In genomic region chrX:43108828-43109227, GRCh38 we compare ENCODE assay signal across 15 cellular contexts.
DNase-seq lines count a peak whose midpoint lies in the region; ATAC-seq, FAIRE-seq and TF ChIP-seq lines count a peak whose summit lies in the region.
"Had no signal": no experiment of that assay in that cellular context is flagged by ENCODE, and none has a peak within 500 bp of the region (broad histone marks: within the 10 kb centered on the region; RNA-seq: fewer than 3 reads in every experiment).

No MANE protein-coding gene starts in this region.

- no peak overlapping the region for H3K27ac Mint-ChIP-seq in neural progenitor cell
- H3K27ac Mint-ChIP-seq: CD8-positive, alpha-beta T cell; H9 had no signal

- no peaks in the 10 kb centered on the region for H3K27me3 Mint-ChIP-seq in neural progenitor cell (ENCODE audit: insufficient read depth, low read depth)

- in situ Hi-C loops in Caki2 (cut with HindIII; ENCODE audit: low pct_unique_long_range_greater_than_20kb, low sequenced_read_pairs): no loop called here

- no peaks in the 10 kb centered on the region for H3K9me3 ChIP-seq in hepatocyte (ENCODE audit: low read depth)
- H3K9me3 ChIP-seq in neural progenitor cell (ENCODE audit: low read depth): no peaks in the 10 kb centered on the region
- no peaks in the 10 kb centered on the region for H3K9me3 ChIP-seq in right cardiac atrium (ENCODE audit: control insufficient read depth, low read length)
- H3K9me3 ChIP-seq: BLaER1 had no signal

- peaks cover 3% of the 10 kb centered on the region for H3K4me1 ChIP-seq in hepatocyte (ENCODE audit: insufficient read depth)
- no peaks in the 10 kb centered on the region for H3K4me1 ChIP-seq in neural progenitor cell
- H3K4me1 ChIP-seq in right cardiac atrium (ENCODE audit: control insufficient read depth, insufficient read depth, low read length): no peaks in the 10 kb centered on the region
- H3K4me1 ChIP-seq: BLaER1 had no signal

- H3K79me2 ChIP-seq in hepatocyte (no peaks in the 10 kb centered on the region), neural progenitor cell (ENCODE audit: low read depth) (no peaks in the 10 kb centered on the region)

- no peak overlapping the region for H3K4me2 ChIP-seq in hepatocyte
- H3K4me2 ChIP-seq in neural progenitor cell: no peak overlapping the region
- H3K4me2 ChIP-seq: BLaER1 had no signal

- no peaks in the 10 kb centered on the region for H3K36me3 Mint-ChIP-seq in neural progenitor cell
- H3K36me3 Mint-ChIP-seq: CD8-positive, alpha-beta T cell had no signal

- DNase-seq in Caki2 (ENCODE audit: low read depth) (peak; percentile 10), RCC 7860 (ENCODE audit: low spot score) (peak; percentile 18), hepatocyte (ENCODE audit: low spot score) (peak; percentile 10), neural progenitor cell (ENCODE audit: low spot score) (peak; percentile 4), C1 segment of cervical spinal cord (lab: John Stamatoyannopoulos, UW) (no peak), DMS153 treated with DMSO at 0.1 percent for 48 hours (lab: John Stamatoyannopoulos, UW; ENCODE audit: unreplicated experiment) (no peak), right cardiac atrium (no peak)
- DNase-seq: 8988T; CD8-positive, alpha-beta T cell; DMS79; GF-D8; H9 had no signal

- TF ChIP-seq CTCF in hepatocyte (IDR thresholded peaks at IDR 0.05; ENCODE audit: poor library complexity) (no peak), neural progenitor cell (IDR thresholded peaks at IDR 0.05) (no peak)

- ATAC-seq in HG02840 (IDR thresholded peaks at IDR 0.05; ENCODE audit: low FRiP score, unreplicated experiment) (no peak), right cardiac atrium (no peak)
- ATAC-seq: CD8-positive, alpha-beta T cell had no signal

- H3K4me3 ChIP-seq in hepatocyte (no peak overlapping the region), neural progenitor cell (no peak overlapping the region), right cardiac atrium (ENCODE audit: low read length) (no peak overlapping the region)
- H3K4me3 ChIP-seq: BLaER1 had no signal

- no peaks in the 10 kb centered on the region for H3F3A ChIP-seq in neural progenitor cell (ENCODE audit: low read depth)

- no peak for FAIRE-seq in RCC 7860 (lab: Jason Lieb, UNC)
- FAIRE-seq: D721Med had no signal

- H4K20me1 ChIP-seq in hepatocyte (ENCODE audit: insufficient read depth, poor library complexity, severe bottlenecking): no peaks in the 10 kb centered on the region
- H4K20me1 ChIP-seq in neural progenitor cell (ENCODE audit: low read depth): no peaks in the 10 kb centered on the region
- H4K20me1 ChIP-seq: BLaER1 had no signal

- H3K36me3 ChIP-seq in hepatocyte (replicated peaks; ENCODE audit: insufficient read depth, low read depth): no peaks in the 10 kb centered on the region
- H3K36me3 ChIP-seq in neural progenitor cell: no peaks in the 10 kb centered on the region
- H3K36me3 ChIP-seq: BLaER1 had no signal

- H3K4me1 Mint-ChIP-seq in neural progenitor cell: no peaks in the 10 kb centered on the region

- no peaks in the 10 kb centered on the region for H3K27me3 ChIP-seq in hepatocyte
- H3K27me3 ChIP-seq in neural progenitor cell: no peaks in the 10 kb centered on the region
- H3K27me3 ChIP-seq in right cardiac atrium (ENCODE audit: control insufficient read depth, insufficient read depth): no peaks in the 10 kb centered on the region

- intact Hi-C loops in right cardiac atrium (cut with DNase I): no loop called here

- H3K9me2 ChIP-seq in hepatocyte (replicated peaks; ENCODE audit: insufficient read depth): no peaks in the 10 kb centered on the region

- no peak overlapping the region for H3K9ac ChIP-seq in neural progenitor cell
- H3K9ac ChIP-seq: BLaER1 had no signal

- H3K27ac ChIP-seq in hepatocyte: peak overlapping the region; percentile 1
- no peak overlapping the region for H3K27ac ChIP-seq in neural progenitor cell
- H3K27ac ChIP-seq in right cardiac atrium (ENCODE audit: low read length): no peak overlapping the region
- H3K27ac ChIP-seq: BLaER1 had no signal

- no peaks in the 10 kb centered on the region for H3K9me3 Mint-ChIP-seq in neural progenitor cell
- H3K9me3 Mint-ChIP-seq: CD8-positive, alpha-beta T cell had no signal

- H2AFZ ChIP-seq in hepatocyte (no peak overlapping the region), neural progenitor cell (replicated peaks) (no peak overlapping the region)

- H3K4me3 Mint-ChIP-seq in neural progenitor cell: no peak overlapping the region
- H3K4me3 Mint-ChIP-seq: CD8-positive, alpha-beta T cell; H9 had no signal

- WGBS in hepatocyte (ENCODE audit: low lambda C conversion rate, missing lambda C conversion rate): 19% methylated on average over 2 of the region's 2 CpGs
- WGBS in right cardiac atrium: 48% methylated on average over 2 of the region's 2 CpGs

Comparison
In these comparisons a context has a peak if more than half of its experiments do, and no peak if none do; other contexts are left out.
1. DNase-seq: peak in Caki2 (single experiment), RCC 7860 (single experiment), hepatocyte (single experiment) and neural progenitor cell (single experiment); none in C1 segment of cervical spinal cord (0 of 14), DMS153 treated with DMSO at 0.1 percent for 48 hours (single experiment) and right cardiac atrium (0 of 3).